8 cellular contexts compared by ENCODE assay signal in genomic region chr3:56682458-56683121, GRCh38. TPM values are rescaled to one million over a fixed set of nuclear protein-coding genes. Genes with fewer than 3 reads are reported as not detected.
DNase-seq lines count a peak whose midpoint lies in the region; ATAC-seq, FAIRE-seq and TF ChIP-seq lines count a peak whose summit lies in the region.

No MANE protein-coding gene starts in this region.

- peak overlapping the region; percentile 93 to 95 for H3K9ac ChIP-seq in kidney (ENCODE audit: low read length in 2 of 2)

- DNase-seq in SIG-M5 treated with dmso at 0.1 percent for 504 hours (lab: John Stamatoyannopoulos, UW; ENCODE audit: unreplicated experiment): peak; percentile 81
- no peak for DNase-seq in SIG-M5 (lab: John Stamatoyannopoulos, UW)
- peak; percentile 74 for DNase-seq in NCI-H2227 (lab: John Stamatoyannopoulos, UW; ENCODE audit: unreplicated experiment)
- peak; percentile 64 to 67 for DNase-seq in central memory CD8-positive, alpha-beta T cell (ENCODE audit: low spot score in 2 of 2)
- DNase-seq in kidney: peak; percentile 93
- DNase-seq in stimulated activated CD4-positive, alpha-beta T cell treated with anti-CD3 and anti-CD28 coated beads, Interleukin-15, amount 100 ng/mL, for 1 hour (ENCODE audit: low read depth in 1 of 2, low spot score in 1 of 2): peak; percentile 57 to 62

- peak overlapping the region; percentile 97 for H3K27ac Mint-ChIP-seq in central memory CD8-positive, alpha-beta T cell (ENCODE audit: low read depth)

- no peaks in the 10 kb centered on the region for H3K27me3 Mint-ChIP-seq in central memory CD8-positive, alpha-beta T cell

- peaks cover 0 to 3% of the 10 kb centered on the region in 2 donors for H3K9me3 ChIP-seq in kidney (ENCODE audit: control insufficient read depth in 1 of 2, low read length in 2 of 2)

- no peak for TF ChIP-seq CTCF in kidney (IDR thresholded peaks at IDR 0.05; ENCODE audit: borderline replicate concordance, extremely low read depth, insufficient read depth)

- peak; percentile 56 for ATAC-seq in HG03039 (IDR thresholded peaks at IDR 0.05; ENCODE audit: unreplicated experiment)
- peak; percentile 68 to 74 for ATAC-seq in activated CD4-positive, CD25-positive, alpha-beta regulatory T cell treated with anti-CD3 and anti-CD28 coated beads, Interleukin-2, amount 50 U/mL, for 24 hours
- ATAC-seq in central memory CD8-positive, alpha-beta T cell (replicated peaks; ENCODE audit: extremely low read depth, poor library complexity, severe bottlenecking): peak; percentile 69

- peaks cover 34% of the 10 kb centered on the region for H3K4me1 Mint-ChIP-seq in central memory CD8-positive, alpha-beta T cell

- H3K27ac ChIP-seq in kidney (ENCODE audit: low read depth in 2 of 2, low read length in 2 of 2): peak overlapping the region; percentile 97 to 98

- H3K4me1 ChIP-seq in kidney (ENCODE audit: control insufficient read depth in 1 of 2, insufficient read depth in 1 of 2, low read depth in 1 of 2, low read length in 2 of 2): peaks cover 4 to 16% of the 10 kb centered on the region in 2 donors

- no peaks in the 10 kb centered on the region for H3K9me3 Mint-ChIP-seq in central memory CD8-positive, alpha-beta T cell

- H3K36me3 Mint-ChIP-seq in central memory CD8-positive, alpha-beta T cell (ENCODE audit: insufficient read depth): peaks cover 7% of the 10 kb centered on the region

- H3K36me3 ChIP-seq in kidney (ENCODE audit: control insufficient read depth in 1 of 2, insufficient read depth in 2 of 2, low read length in 2 of 2): no peaks in the 10 kb centered on the region

- H3K4me3 ChIP-seq in kidney (ENCODE audit: low read length in 2 of 2): peak overlapping the region; percentile 85 to 89

- peak overlapping the region; percentile 97 for H3K4me3 Mint-ChIP-seq in central memory CD8-positive, alpha-beta T cell

- intact Hi-C loops in kidney (cut with DNase I): no loop called here

- no peak for FAIRE-seq in kidney (lab: Jason Lieb, UNC)

RNA-seq across cellular contexts. Expression of gene TASOR, which starts 0.5 kb away (rescaled TPM):
- 60.9 TPM for total RNA-seq in kidney
- 22.0 TPM for polyA plus RNA-seq in kidney (ENCODE audit: insufficient read depth, low read depth, low replicate concordance)
